In genomic region chr1:115348636-115349035, GRCh38 we compare ENCODE assay signal across 21 cellular contexts. TPM values are rescaled to one million over a fixed set of nuclear protein-coding genes. Genes with fewer than 3 reads are reported as not detected.
DNase-seq lines count a peak whose midpoint lies in the region; ATAC-seq and TF ChIP-seq lines count a peak whose summit lies in the region.
"Had no signal": no experiment of that assay in that cellular context is flagged by ENCODE, and none has a peak within 500 bp of the region (broad histone marks: within the 10 kb centered on the region; RNA-seq: fewer than 3 reads in every experiment).

No MANE protein-coding gene starts in this region.

- peak; percentile 35 for DNase-seq in AG20443 (ENCODE audit: low spot score)
- peak; percentile 32 for DNase-seq in astrocyte of the cerebellum (ENCODE audit: low read depth)
- DNase-seq in chondrocyte (ENCODE audit: low spot score), result no peak
- DNase-seq in activated naive CD8-positive, alpha-beta T cell treated with anti-CD3 and anti-CD28 coated beads, Interleukin-2, amount 50 U/mL, for 24 hours, result no peak
- DNase-seq: AML-193; BE2C; CD4-positive, alpha-beta T cell; CD8-positive, alpha-beta memory T cell; DMS 273 treated with DMSO at 0.1 percent for 48 hours; DMS79; EL; GDM1; H9 had no signal

- no peak overlapping the region for H3K4me3 Mint-ChIP-seq in chondrocyte (ENCODE audit: unreplicated experiment)
- H3K4me3 Mint-ChIP-seq in activated naive CD8-positive, alpha-beta T cell treated with anti-CD3 and anti-CD28 coated beads, Interleukin-2, amount 50 U/mL, for 24 hours, result no peak overlapping the region
- H3K4me3 Mint-ChIP-seq: CD14-positive monocyte; CD4-positive, alpha-beta T cell; CD8-positive, alpha-beta memory T cell; GM23338; H9 had no signal

- H3K36me3 Mint-ChIP-seq in chondrocyte (ENCODE audit: low read depth), result no peaks in the 10 kb centered on the region
- H3K36me3 Mint-ChIP-seq in activated naive CD8-positive, alpha-beta T cell treated with anti-CD3 and anti-CD28 coated beads, Interleukin-2, amount 50 U/mL, for 24 hours (ENCODE audit: low read depth), result no peaks in the 10 kb centered on the region
- H3K36me3 Mint-ChIP-seq: CD14-positive monocyte; CD8-positive, alpha-beta memory T cell had no signal

- in situ Hi-C loops in astrocyte of the cerebellum (cut with HindIII; ENCODE audit: low sequenced_read_pairs), result no loop called here

- H3K9me3 Mint-ChIP-seq in chondrocyte (ENCODE audit: low read depth), result no peaks in the 10 kb centered on the region
- H3K9me3 Mint-ChIP-seq in activated naive CD8-positive, alpha-beta T cell treated with anti-CD3 and anti-CD28 coated beads, Interleukin-2, amount 50 U/mL, for 24 hours, result no peaks in the 10 kb centered on the region
- H3K9me3 Mint-ChIP-seq: CD4-positive, alpha-beta T cell; CD8-positive, alpha-beta memory T cell; GM23338 had no signal

- no peak for ATAC-seq in activated naive CD8-positive, alpha-beta T cell treated with anti-CD3 and anti-CD28 coated beads, Interleukin-2, amount 50 U/mL, for 24 hours
- no peak for ATAC-seq in GM18517 (IDR thresholded peaks at IDR 0.05; ENCODE audit: unreplicated experiment)
- no peak for ATAC-seq in GM18870 (IDR thresholded peaks at IDR 0.05; ENCODE audit: unreplicated experiment)
- ATAC-seq: GM12878, GM23338, HCT116 had no signal

- H3K27ac Mint-ChIP-seq in chondrocyte (ENCODE audit: unreplicated experiment), result no peak overlapping the region
- no peak overlapping the region for H3K27ac Mint-ChIP-seq in activated naive CD8-positive, alpha-beta T cell treated with anti-CD3 and anti-CD28 coated beads, Interleukin-2, amount 50 U/mL, for 24 hours
- H3K27ac Mint-ChIP-seq: CD14-positive monocyte; CD4-positive, alpha-beta T cell; CD8-positive, alpha-beta memory T cell; GM23338; H9 had no signal

- H3K4me1 Mint-ChIP-seq in chondrocyte (ENCODE audit: low read depth), result peaks cover 8% of the 10 kb centered on the region
- no peaks in the 10 kb centered on the region for H3K4me1 Mint-ChIP-seq in activated naive CD8-positive, alpha-beta T cell treated with anti-CD3 and anti-CD28 coated beads, Interleukin-2, amount 50 U/mL, for 24 hours
- H3K4me1 Mint-ChIP-seq: CD8-positive, alpha-beta memory T cell had no signal

- peaks cover 1% of the 10 kb centered on the region for H3K27me3 Mint-ChIP-seq in chondrocyte (ENCODE audit: low read depth)
- peaks cover 2% of the 10 kb centered on the region for H3K27me3 Mint-ChIP-seq in activated naive CD8-positive, alpha-beta T cell treated with anti-CD3 and anti-CD28 coated beads, Interleukin-2, amount 50 U/mL, for 24 hours

- H3K4me3 ChIP-seq in astrocyte of the cerebellum (ENCODE audit: low read depth, low read length), result no peak overlapping the region
- H3K4me3 ChIP-seq: BLaER1 treated with 17β-estradiol and CSF1 and Interleukin-3, amounts not matched to agents 10 nM and 100 nM; GM12878; GM23338 had no signal

- TF ChIP-seq CTCF in astrocyte of the cerebellum (IDR thresholded peaks at IDR 0.05; ENCODE audit: low read depth, low read length, missing control alignments), result no peak
- TF ChIP-seq CTCF in chondrocyte (IDR thresholded peaks at IDR 0.05), result peak; percentile 9

RNA-seq across cellular contexts. Expression of gene NGF, which starts 10.6 kb away (rescaled TPM):
- 33.9 to 41.7 TPM (median 41.4 TPM) in 3 replicates for total RNA-seq in chondrocyte
- total RNA-seq: CD4-positive, alpha-beta T cell; CD8-positive, alpha-beta memory T cell; GM12878; H4 had no signal

Comparison
In these comparisons a context has a peak if more than half of its experiments do, and no peak if none do; other contexts are left out.
1. DNase-seq: peak in AG20443 (single experiment) and astrocyte of the cerebellum (single experiment); none in chondrocyte (single experiment) and activated naive CD8-positive, alpha-beta T cell treated with anti-CD3 and anti-CD28 coated beads, Interleukin-2, amount 50 U/mL, for 24 hours (single experiment).